1 cellular context compared by ENCODE assay signal in the genomic region with DNA sequence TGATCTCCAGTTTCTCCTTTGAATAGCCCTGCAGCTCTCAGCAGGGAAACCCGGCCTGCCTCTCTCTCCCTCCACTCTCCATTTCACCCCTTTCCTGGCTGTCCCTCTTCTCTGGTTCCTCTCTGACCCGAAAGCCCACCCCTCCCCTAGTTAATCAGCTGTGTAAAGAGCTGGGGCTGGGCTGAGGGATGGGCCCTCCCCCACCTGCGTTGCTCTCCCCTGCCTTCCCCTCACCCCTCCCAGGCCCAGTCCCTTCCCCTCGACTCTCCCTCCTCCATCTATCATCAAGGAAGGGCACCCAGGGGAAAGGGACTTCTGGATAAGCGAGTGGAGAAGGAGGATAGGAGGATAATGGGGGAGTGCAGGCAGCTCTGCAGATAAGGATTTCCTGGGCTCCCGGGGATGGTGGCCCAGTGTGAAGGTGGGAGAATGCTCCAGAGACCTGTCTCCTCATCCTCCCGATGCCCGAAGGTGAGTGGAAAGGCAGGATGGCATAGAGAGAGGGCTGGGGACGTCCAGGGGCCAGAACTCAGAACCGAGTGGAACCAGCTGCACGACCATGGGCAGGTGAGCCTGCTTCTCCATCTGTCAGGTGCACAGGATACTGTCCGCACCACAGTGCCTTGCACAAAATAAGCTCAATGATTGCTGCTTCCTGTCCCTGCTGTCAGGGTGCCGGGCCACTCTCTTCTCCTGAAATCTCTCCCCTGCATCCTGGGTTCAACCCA.
TF ChIP-seq lines count a peak whose summit lies in the region.

No MANE protein-coding gene starts in this region.

TF ChIP-seq in HepG2, 621 proteins besides CTCF, POLR2A, EP300 and RAD21:
- 0 out of 2 replicates have a peak, but pooled peaks have one; percentile 15 for TF ChIP-seq ZFP90 (CRISPR knock-in tag; IDR thresholded peaks at IDR 0.05; ENCODE audit: borderline replicate concordance)
- 0 out of 2 replicates have a peak, but pooled peaks have one; percentile 22 for TF ChIP-seq ZFX (CRISPR knock-in tag; IDR thresholded peaks at IDR 0.05; ENCODE audit: low read depth)
- TF ChIP-seq FOXK2 (IDR thresholded peaks at IDR 0.05) = no peak
- TF ChIP-seq KLF16 (CRISPR knock-in tag; IDR thresholded peaks at IDR 0.05) = no peak
- TF ChIP-seq TOE1 (CRISPR knock-in tag; IDR thresholded peaks at IDR 0.05) = no peak
- TF ChIP-seq ZFY (CRISPR knock-in tag; IDR thresholded peaks at IDR 0.05) = peak; percentile 20
- TF ChIP-seq NONO (IDR thresholded peaks at IDR 0.05) = no peak
- TF ChIP-seq NONO (CRISPR knock-in tag; conservative IDR thresholded peaks at IDR 0.05) = peak; percentile 43
- TF ChIP-seq, protein P1, sequence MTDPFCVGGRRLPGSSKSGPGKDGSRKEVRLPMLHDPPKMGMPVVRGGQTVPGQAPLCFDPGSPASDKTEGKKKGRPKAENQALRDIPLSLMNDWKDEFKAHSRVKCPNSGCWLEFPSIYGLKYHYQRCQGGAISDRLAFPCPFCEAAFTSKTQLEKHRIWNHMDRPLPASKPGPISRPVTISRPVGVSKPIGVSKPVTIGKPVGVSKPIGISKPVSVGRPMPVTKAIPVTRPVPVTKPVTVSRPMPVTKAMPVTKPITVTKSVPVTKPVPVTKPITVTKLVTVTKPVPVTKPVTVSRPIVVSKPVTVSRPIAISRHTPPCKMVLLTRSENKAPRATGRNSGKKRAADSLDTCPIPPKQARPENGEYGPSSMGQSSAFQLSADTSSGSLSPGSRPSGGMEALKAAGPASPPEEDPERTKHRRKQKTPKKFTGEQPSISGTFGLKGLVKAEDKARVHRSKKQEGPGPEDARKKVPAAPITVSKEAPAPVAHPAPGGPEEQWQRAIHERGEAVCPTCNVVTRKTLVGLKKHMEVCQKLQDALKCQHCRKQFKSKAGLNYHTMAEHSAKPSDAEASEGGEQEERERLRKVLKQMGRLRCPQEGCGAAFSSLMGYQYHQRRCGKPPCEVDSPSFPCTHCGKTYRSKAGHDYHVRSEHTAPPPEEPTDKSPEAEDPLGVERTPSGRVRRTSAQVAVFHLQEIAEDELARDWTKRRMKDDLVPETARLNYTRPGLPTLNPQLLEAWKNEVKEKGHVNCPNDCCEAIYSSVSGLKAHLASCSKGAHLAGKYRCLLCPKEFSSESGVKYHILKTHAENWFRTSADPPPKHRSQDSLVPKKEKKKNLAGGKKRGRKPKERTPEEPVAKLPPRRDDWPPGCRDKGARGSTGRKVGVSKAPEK (CRISPR knock-in tag; IDR thresholded peaks at IDR 0.05; ENCODE audit: borderline replicate concordance) = peak; percentile 21; the same call in 1 of the 2 replicates
- TF ChIP-seq MEF2D (CRISPR knock-in tag; IDR thresholded peaks at IDR 0.05) = 0 out of 2 replicates have a peak, but pooled peaks have one; percentile 44
- 0 out of 2 replicates have a peak, but pooled peaks have one; percentile 1 for TF ChIP-seq ZNF143 (CRISPR knock-in tag; IDR thresholded peaks at IDR 0.05)
- 0 out of 2 replicates have a peak, but pooled peaks have one; percentile 0 for TF ChIP-seq ZMYM3 (CRISPR knock-in tag; IDR thresholded peaks at IDR 0.05)
- TF ChIP-seq, protein P2, sequence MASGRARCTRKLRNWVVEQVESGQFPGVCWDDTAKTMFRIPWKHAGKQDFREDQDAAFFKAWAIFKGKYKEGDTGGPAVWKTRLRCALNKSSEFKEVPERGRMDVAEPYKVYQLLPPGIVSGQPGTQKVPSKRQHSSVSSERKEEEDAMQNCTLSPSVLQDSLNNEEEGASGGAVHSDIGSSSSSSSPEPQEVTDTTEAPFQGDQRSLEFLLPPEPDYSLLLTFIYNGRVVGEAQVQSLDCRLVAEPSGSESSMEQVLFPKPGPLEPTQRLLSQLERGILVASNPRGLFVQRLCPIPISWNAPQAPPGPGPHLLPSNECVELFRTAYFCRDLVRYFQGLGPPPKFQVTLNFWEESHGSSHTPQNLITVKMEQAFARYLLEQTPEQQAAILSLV (CRISPR knock-in tag; IDR thresholded peaks at IDR 0.05; ENCODE audit: borderline replicate concordance) = no peak
- TF ChIP-seq ZNF543 (CRISPR knock-in tag; IDR thresholded peaks at IDR 0.05) = peak; percentile 20; the same call in 1 of the 2 replicates
- 0 out of 2 replicates have a peak, but pooled peaks have one; percentile 1 for TF ChIP-seq HOXA3 (CRISPR knock-in tag; IDR thresholded peaks at IDR 0.05)
- TF ChIP-seq TCF7 (IDR thresholded peaks at IDR 0.05; ENCODE audit: low read depth) = 0 out of 2 replicates have a peak, but pooled peaks have one; percentile 22
- 0 out of 2 replicates have a peak, but pooled peaks have one; percentile 64 for TF ChIP-seq EZH2 (conservative IDR thresholded peaks at IDR 0.05; ENCODE audit: low read depth, low read length)
- TF ChIP-seq GATAD1 (CRISPR knock-in tag; IDR thresholded peaks at IDR 0.05) = 0 out of 2 replicates have a peak, but pooled peaks have one; percentile 2
- TF ChIP-seq ELF4 (CRISPR knock-in tag; IDR thresholded peaks at IDR 0.05; ENCODE audit: borderline replicate concordance) = no peak
- TF ChIP-seq, protein P3, sequence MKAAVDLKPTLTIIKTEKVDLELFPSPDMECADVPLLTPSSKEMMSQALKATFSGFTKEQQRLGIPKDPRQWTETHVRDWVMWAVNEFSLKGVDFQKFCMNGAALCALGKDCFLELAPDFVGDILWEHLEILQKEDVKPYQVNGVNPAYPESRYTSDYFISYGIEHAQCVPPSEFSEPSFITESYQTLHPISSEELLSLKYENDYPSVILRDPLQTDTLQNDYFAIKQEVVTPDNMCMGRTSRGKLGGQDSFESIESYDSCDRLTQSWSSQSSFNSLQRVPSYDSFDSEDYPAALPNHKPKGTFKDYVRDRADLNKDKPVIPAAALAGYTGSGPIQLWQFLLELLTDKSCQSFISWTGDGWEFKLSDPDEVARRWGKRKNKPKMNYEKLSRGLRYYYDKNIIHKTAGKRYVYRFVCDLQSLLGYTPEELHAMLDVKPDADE (CRISPR knock-in tag; IDR thresholded peaks at IDR 0.05) = 0 out of 2 replicates have a peak, but pooled peaks have one; percentile 46
- peak; percentile 32; the same call in 1 of the 2 replicates for TF ChIP-seq ZNF556 (CRISPR knock-in tag; IDR thresholded peaks at IDR 0.05; ENCODE audit: borderline replicate concordance)
- 0 out of 2 replicates have a peak, but pooled peaks have one; percentile 38 for TF ChIP-seq MATR3 (CRISPR knock-in tag; IDR thresholded peaks at IDR 0.05)
- TF ChIP-seq, protein P4, sequence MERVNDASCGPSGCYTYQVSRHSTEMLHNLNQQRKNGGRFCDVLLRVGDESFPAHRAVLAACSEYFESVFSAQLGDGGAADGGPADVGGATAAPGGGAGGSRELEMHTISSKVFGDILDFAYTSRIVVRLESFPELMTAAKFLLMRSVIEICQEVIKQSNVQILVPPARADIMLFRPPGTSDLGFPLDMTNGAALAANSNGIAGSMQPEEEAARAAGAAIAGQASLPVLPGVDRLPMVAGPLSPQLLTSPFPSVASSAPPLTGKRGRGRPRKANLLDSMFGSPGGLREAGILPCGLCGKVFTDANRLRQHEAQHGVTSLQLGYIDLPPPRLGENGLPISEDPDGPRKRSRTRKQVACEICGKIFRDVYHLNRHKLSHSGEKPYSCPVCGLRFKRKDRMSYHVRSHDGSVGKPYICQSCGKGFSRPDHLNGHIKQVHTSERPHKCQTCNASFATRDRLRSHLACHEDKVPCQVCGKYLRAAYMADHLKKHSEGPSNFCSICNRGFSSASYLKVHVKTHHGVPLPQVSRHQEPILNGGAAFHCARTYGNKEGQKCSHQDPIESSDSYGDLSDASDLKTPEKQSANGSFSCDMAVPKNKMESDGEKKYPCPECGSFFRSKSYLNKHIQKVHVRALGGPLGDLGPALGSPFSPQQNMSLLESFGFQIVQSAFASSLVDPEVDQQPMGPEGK (CRISPR knock-in tag; IDR thresholded peaks at IDR 0.05) = no peak
- TF ChIP-seq HOXA9 (CRISPR knock-in tag; IDR thresholded peaks at IDR 0.05; ENCODE audit: borderline replicate concordance) = 0 out of 2 replicates have a peak, but pooled peaks have one; percentile 32
